ENCODE assay signal across 10 cellular contexts in genomic region chr2:28394997-28395333, GRCh38. TPM values are rescaled to one million over a fixed set of nuclear protein-coding genes. Genes with fewer than 3 reads are reported as not detected.
DNase-seq lines count a peak whose midpoint lies in the region; ATAC-seq and TF ChIP-seq lines count a peak whose summit lies in the region.
"Had no signal": no experiment of that assay in that cellular context is flagged by ENCODE, and none has a peak within 500 bp of the region (broad histone marks: within the 10 kb centered on the region; RNA-seq: fewer than 3 reads in every experiment).

No MANE protein-coding gene starts in this region.

- H3K27me3 Mint-ChIP-seq in CD4-positive, CD25-positive, alpha-beta regulatory T cell: peaks cover 13% of the 10 kb centered on the region
- H3K27me3 Mint-ChIP-seq: activated T-helper 17 cell treated with anti-CD3 and anti-CD28 coated beads, Interleukin-2, amount 50 U/mL, for 72 hours had no signal

- H3K4me1 Mint-ChIP-seq in CD4-positive, CD25-positive, alpha-beta regulatory T cell: peaks cover 0 to 24% (median 10%) of the 10 kb centered on the region in 4 donors

- intact Hi-C loops in psoas muscle (cut with DNase I): loop anchor here (2.0 to 10.0 kb wide), 8 partner anchors 52 to 690 kb away; partner anchors contain the start of genes MRPL33 (in 2 of the 2), BABAM2 (in 1 of the 2) and RBKS (in 1 of the 2)

- peaks cover 4% of the 10 kb centered on the region for H3K36me3 Mint-ChIP-seq in CD4-positive, CD25-positive, alpha-beta regulatory T cell

- H3K27me3 ChIP-seq in CD4-positive, CD25-positive, alpha-beta regulatory T cell (ENCODE audit: control insufficient read depth, insufficient read depth, low read length): no peaks in the 10 kb centered on the region
- H3K27me3 ChIP-seq in SJSA1 (replicated peaks) (no peaks in the 10 kb centered on the region), psoas muscle (ENCODE audit: insufficient read depth in 3 of 3, low read length in 2 of 3) (no peaks in the 10 kb centered on the region)

- no peak overlapping the region for H3K27ac ChIP-seq in CD4-positive, CD25-positive, alpha-beta regulatory T cell (ENCODE audit: insufficient read depth, low read length, poor library complexity, severe bottlenecking)
- H3K27ac ChIP-seq in SJSA1: peak overlapping the region; percentile 87
- peak overlapping the region; percentile 100 for H3K27ac ChIP-seq in psoas muscle

- no peak for ATAC-seq in CD4-positive, CD25-positive, alpha-beta regulatory T cell (ENCODE audit: low read depth in 2 of 2)
- no peak for ATAC-seq in psoas muscle
- no peak for ATAC-seq in GM21619 (IDR thresholded peaks at IDR 0.05; ENCODE audit: unreplicated experiment)
- ATAC-seq: activated T-helper 17 cell treated with anti-CD3 and anti-CD28 coated beads, Interleukin-2, amount 50 U/mL, for 72 hours had no signal

- H3K9me3 Mint-ChIP-seq in CD4-positive, CD25-positive, alpha-beta regulatory T cell: peaks cover 0 to 1% (median 0%) of the 10 kb centered on the region in 7 donors
- H3K9me3 Mint-ChIP-seq: activated T-helper 17 cell treated with anti-CD3 and anti-CD28 coated beads, Interleukin-2, amount 50 U/mL, for 72 hours had no signal

- peaks cover 41% of the 10 kb centered on the region for H3K4me1 ChIP-seq in CD4-positive, CD25-positive, alpha-beta regulatory T cell (ENCODE audit: control insufficient read depth, insufficient read depth, low read length, poor library complexity, severe bottlenecking)
- H3K4me1 ChIP-seq in SJSA1 (replicated peaks): peaks cover 54% of the 10 kb centered on the region
- H3K4me1 ChIP-seq in psoas muscle: peaks cover 27% of the 10 kb centered on the region

- H3K27ac Mint-ChIP-seq in CD4-positive, CD25-positive, alpha-beta regulatory T cell: no peak overlapping the region
- H3K27ac Mint-ChIP-seq: activated T-helper 17 cell treated with anti-CD3 and anti-CD28 coated beads, Interleukin-2, amount 50 U/mL, for 72 hours had no signal

- DNase-seq in CD4-positive, CD25-positive, alpha-beta regulatory T cell: no peak
- peak in 1 of 2 experiments; percentile 64 for DNase-seq in SJSA1 (ENCODE audit: low read depth in 1 of 2, low spot score in 2 of 2)
- no peak for DNase-seq in fibroblast of the aortic adventitia (ENCODE audit: low read depth)
- DNase-seq in psoas muscle: no peak
- no peak for DNase-seq in activated CD8-positive, alpha-beta memory T cell treated with anti-CD3 and anti-CD28 coated beads for 24 hours
- no peak for DNase-seq in SW 1271 (lab: John Stamatoyannopoulos, UW)
- no peak for DNase-seq in activated T-cell treated with anti-CD3 and anti-CD28 coated beads, Interleukin-2, amount 50 U/mL, for 1 hour
- DNase-seq: RPMI8226 had no signal

- no peak overlapping the region for H3K4me3 Mint-ChIP-seq in CD4-positive, CD25-positive, alpha-beta regulatory T cell
- H3K4me3 Mint-ChIP-seq: activated T-helper 17 cell treated with anti-CD3 and anti-CD28 coated beads, Interleukin-2, amount 50 U/mL, for 72 hours had no signal

- TF ChIP-seq CTCF in fibroblast of the aortic adventitia (IDR thresholded peaks at IDR 0.05; ENCODE audit: insufficient read depth, low read length) (no peak), psoas muscle (IDR thresholded peaks at IDR 0.05) (no peak)

- no peaks in the 10 kb centered on the region for H3K36me3 ChIP-seq in CD4-positive, CD25-positive, alpha-beta regulatory T cell (ENCODE audit: control insufficient read depth, insufficient read depth, low read length)
- H3K36me3 ChIP-seq in SJSA1 (peaks cover 62% of the 10 kb centered on the region), psoas muscle (ENCODE audit: insufficient read depth in 1 of 2, low read depth in 1 of 2) (peaks cover 0 to 11% of the 10 kb centered on the region in 2 donors)

- no peaks in the 10 kb centered on the region for H3K9me3 ChIP-seq in CD4-positive, CD25-positive, alpha-beta regulatory T cell (ENCODE audit: control insufficient read depth in 2 of 2, low read length in 2 of 2)
- H3K9me3 ChIP-seq in SJSA1 (replicated peaks) (no peaks in the 10 kb centered on the region), psoas muscle (no peaks in the 10 kb centered on the region)

- H3K4me3 ChIP-seq in CD4-positive, CD25-positive, alpha-beta regulatory T cell (ENCODE audit: low read depth, low read length): peak overlapping the region; percentile 82
- peak overlapping the region; percentile 73 for H3K4me3 ChIP-seq in SJSA1
- peak overlapping the region; percentile 93 for H3K4me3 ChIP-seq in fibroblast of the aortic adventitia (ENCODE audit: low read depth, low read length)
- peak overlapping the region; percentile 100 for H3K4me3 ChIP-seq in psoas muscle

- 2 to 7% (median 4%) methylated on average over 7 of the region's 7 CpGs for WGBS in psoas muscle, 3 donors

RNA-seq across cellular contexts. Expression of gene FOSL2, which starts 2.3 kb away (rescaled TPM):
- total RNA-seq in CD4-positive, CD25-positive, alpha-beta regulatory T cell: 195 TPM
- 1 to 10 TPM; 1.9 to 3.9 (median 2.5) TPM for polyA plus RNA-seq in CD4-positive, CD25-positive, alpha-beta regulatory T cell
- 28.8 and 44.7 TPM in 2 replicates for total RNA-seq in SJSA1 (2014; rRNA removed; shearing (Covaris generic))
- total RNA-seq in fibroblast of the aortic adventitia (ENCODE audit: low replicate concordance): 26.3 and 44.4 TPM in 2 replicates
- 100 to 1,000 TPM in 3 of 4 donors, 10 to 100 TPM in 1; 52.2 to 278 (median 192) TPM for total RNA-seq in psoas muscle
- 10 to 100 TPM; 20.1 to 74.7 (median 72.1) TPM for polyA plus RNA-seq in psoas muscle
